In the genomic region with DNA sequence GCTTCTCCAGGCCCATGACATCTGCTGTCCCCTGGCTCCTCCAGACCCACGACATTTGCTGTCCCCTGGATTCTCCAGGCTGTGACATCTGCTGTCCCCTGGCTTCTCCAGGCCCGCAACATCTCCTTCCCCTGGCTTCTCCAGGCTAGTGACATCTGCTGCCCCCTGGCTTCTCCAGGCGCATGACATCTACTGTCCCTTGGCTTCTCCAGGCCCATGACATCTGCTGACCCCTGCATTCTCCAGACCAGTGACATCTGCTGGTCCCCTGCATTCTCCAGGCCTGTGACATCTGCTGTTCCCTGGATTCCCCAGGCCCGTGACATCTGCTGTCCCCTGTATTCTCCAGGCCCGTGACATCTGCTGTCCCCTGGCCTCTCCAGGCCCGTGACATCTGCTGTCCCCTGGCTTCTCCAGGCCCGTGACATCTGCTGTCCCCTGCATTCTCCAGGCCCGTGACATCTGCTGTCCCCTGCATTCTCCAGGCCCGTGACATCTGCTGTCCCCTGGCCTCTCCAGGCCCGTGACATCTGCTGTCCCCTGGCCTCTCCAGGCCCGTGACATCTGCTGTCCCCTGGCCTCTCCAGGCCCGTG, we compare ENCODE assay signal across 1 cellular context. TPM values are rescaled to one million over a fixed set of nuclear protein-coding genes. Genes with fewer than 3 reads are reported as not detected.
"Had no signal": no experiment of that assay in that cellular context is flagged by ENCODE, and none has a peak within 500 bp of the region (broad histone marks: within the 10 kb centered on the region; RNA-seq: fewer than 3 reads in every experiment).

No MANE protein-coding gene starts in this region.

RNA-seq across cellular contexts. Expression of a gene that starts 12.6 kb away (rescaled TPM):
- total RNA-seq: SK-MEL-5 had no signal
